Comparison of ENCODE assay signal across 23 cellular contexts in the genomic region with DNA sequence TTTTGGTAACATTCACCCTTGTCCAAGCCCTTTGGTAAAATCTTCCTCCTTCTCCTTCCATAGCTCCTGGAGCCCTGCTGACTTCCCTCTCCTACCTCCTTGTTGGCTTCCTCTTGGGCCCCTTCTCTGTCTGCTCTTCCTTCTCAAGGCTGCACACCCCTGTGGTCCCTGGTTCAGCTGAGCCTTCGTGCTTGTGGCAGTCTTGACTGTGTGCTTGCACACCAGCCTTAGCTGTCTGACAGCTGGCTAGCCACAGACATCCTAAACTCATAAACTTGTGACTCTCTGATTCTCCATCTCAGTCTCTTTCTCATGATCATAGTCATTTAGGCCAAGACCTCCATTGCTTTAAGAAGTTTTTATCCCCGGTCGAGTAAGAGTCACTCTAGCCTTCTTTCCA. TPM values are rescaled to one million over a fixed set of nuclear protein-coding genes. Genes with fewer than 3 reads are reported as not detected.
DNase-seq lines count a peak whose midpoint lies in the region; ATAC-seq, FAIRE-seq and TF ChIP-seq lines count a peak whose summit lies in the region.
"Had no signal": no experiment of that assay in that cellular context is flagged by ENCODE, and none has a peak within 500 bp of the region (broad histone marks: within the 10 kb centered on the region; RNA-seq: fewer than 3 reads in every experiment).

No MANE protein-coding gene starts in this region.

- BruUV-seq in GM12878 (replicated peaks; lab: Mats Ljungman, UMichigan): no TSS peak

- CTCF ChIA-PET in activated CD8-positive, alpha-beta memory T cell treated with anti-CD3 and anti-CD28 coated beads, Interleukin-2, amount 10 ng/mL, durations not matched to agents 7 days and 5 days (lab: Charles Lee): interaction anchor here (1.2 to 5.2 kb wide), 6 partner anchors 8 to 50 kb away, joined by 3 to 33 read pairs (median 6); a partner anchor contains a TSS
- CTCF ChIA-PET in CD4-positive, alpha-beta memory T cell (lab: Charles Lee; ENCODE audit: partially characterized antibody): interaction anchor here (1.9 kb wide), 1 partner anchor 50 kb away, joined by 5 read pairs; no protein-coding TSS in a partner anchor
- CTCF ChIA-PET in activated CD8-positive, alpha-beta T cell treated with anti-CD3 and anti-CD28 coated beads for 36 hours (lab: Charles Lee): interaction anchor here (0.9 to 3.2 kb wide), 6 partner anchors 11 to 70 kb away, joined by 3 to 22 read pairs (median 7); a partner anchor contains a TSS
- CTCF ChIA-PET in GM12878 (lab: Yijun Ruan, JAX): interaction anchor here (1.3 to 7.4 kb wide), 7 partner anchors 10 to 77 kb away, joined by 3 to 94 read pairs (median 13); a partner anchor contains a TSS

- no peaks in the 10 kb centered on the region for H3K9me2 ChIP-seq in MM.1S (replicated peaks; ENCODE audit: insufficient read depth, low read length)

- H2AFZ ChIP-seq in GM12878 (ENCODE audit: control insufficient read depth, low read depth, low read length): no peak overlapping the region
- H2AFZ ChIP-seq in MM.1S (ENCODE audit: low read length): no peak overlapping the region

- ATAC-seq in activated CD8-positive, alpha-beta memory T cell treated with anti-CD3 and anti-CD28 coated beads, Interleukin-2, amount 10 ng/mL, durations not matched to agents 7 days and 5 days: peak; percentile 49
- ATAC-seq in activated CD8-positive, alpha-beta T cell treated with anti-CD3 and anti-CD28 coated beads for 36 hours: no peak
- ATAC-seq in GM12878: no peak

- H3K4me2 ChIP-seq in GM12878 (ENCODE audit: control insufficient read depth, insufficient read depth): no peak overlapping the region
- no peak overlapping the region for H3K4me2 ChIP-seq in MM.1S (ENCODE audit: low read depth, low read length)
- H3K4me2 ChIP-seq: BLaER1 had no signal

- H3K36me3 ChIP-seq in CD4-positive, alpha-beta memory T cell (ENCODE audit: insufficient read depth, low read length): peaks cover 20% of the 10 kb centered on the region
- H3K36me3 ChIP-seq in GM12878 (ENCODE audit: control insufficient read depth in 2 of 2, insufficient read depth in 2 of 2, low read length in 1 of 2): peaks cover 13 to 15% of the 10 kb centered on the region in 2 experiments
- H3K36me3 ChIP-seq in MM.1S (replicated peaks; ENCODE audit: insufficient read depth, low read length): no peaks in the 10 kb centered on the region; the same call in 1 of the 2 replicates
- peaks cover 21% of the 10 kb centered on the region for H3K36me3 ChIP-seq in H7 (replicated peaks; ENCODE audit: control insufficient read depth, insufficient read depth, low read length)

- peak overlapping the region; percentile 85 for H3K27ac Mint-ChIP-seq in activated CD8-positive, alpha-beta memory T cell treated with anti-CD3 and anti-CD28 coated beads, Interleukin-2, amount 10 ng/mL, durations not matched to agents 7 days and 5 days
- peak overlapping the region in 4 of 7 donors; percentile 5 to 82 (median 28) for H3K27ac Mint-ChIP-seq in CD4-positive, alpha-beta memory T cell
- peak overlapping the region; percentile 53 for H3K27ac Mint-ChIP-seq in activated CD8-positive, alpha-beta T cell treated with anti-CD3 and anti-CD28 coated beads for 36 hours

- peaks cover 40% of the 10 kb centered on the region for H3K4me1 Mint-ChIP-seq in activated CD8-positive, alpha-beta memory T cell treated with anti-CD3 and anti-CD28 coated beads, Interleukin-2, amount 10 ng/mL, durations not matched to agents 7 days and 5 days
- H3K4me1 Mint-ChIP-seq in CD4-positive, alpha-beta memory T cell: peaks cover 12 to 26% (median 19%) of the 10 kb centered on the region in 4 donors
- H3K4me1 Mint-ChIP-seq in activated CD8-positive, alpha-beta T cell treated with anti-CD3 and anti-CD28 coated beads for 36 hours (ENCODE audit: low read depth): peaks cover 38% of the 10 kb centered on the region

- H3K4me1 ChIP-seq in CD4-positive, alpha-beta memory T cell (ENCODE audit: insufficient read depth, low read length): peaks cover 14% of the 10 kb centered on the region
- H3K4me1 ChIP-seq in GM12878 (ENCODE audit: control insufficient read depth, insufficient read depth, low read length): peaks cover 14% of the 10 kb centered on the region
- H3K4me1 ChIP-seq in MM.1S (ENCODE audit: low read length): peaks cover under 1% of the 10 kb centered on the region
- H3K4me1 ChIP-seq: BLaER1 had no signal

- TF ChIP-seq RAD21 in GM12878 (IDR thresholded peaks at IDR 0.05; ENCODE audit: insufficient read depth, low read depth, low read length): no peak

- intact Hi-C loops in CD4-positive, alpha-beta memory T cell (cut with micrococcal nuclease): no loop called here
- intact Hi-C loops in activated CD8-positive, alpha-beta T cell treated with anti-CD3 and anti-CD28 coated beads for 36 hours (cut with micrococcal nuclease): no loop called here
- intact Hi-C loops in GM12878 (cut with micrococcal nuclease; ENCODE audit: unreplicated experiment): no loop called here

- no peak for TF ChIP-seq CTCF in activated CD8-positive, alpha-beta T cell treated with anti-CD3 and anti-CD28 coated beads for 36 hours (IDR thresholded peaks at IDR 0.05)
- TF ChIP-seq CTCF in GM12878 (IDR thresholded peaks at IDR 0.05 in 2 of 3, conservative IDR thresholded peaks at IDR 0.05 in 1 of 3; ENCODE audit: control insufficient read depth in 2 of 3, extremely low read depth in 1 of 3, insufficient read depth in 1 of 3, low read depth in 3 of 3, low read length in 3 of 3) (no peak), MM.1S (IDR thresholded peaks at IDR 0.05; ENCODE audit: low read length) (no peak)

- TF ChIP-seq POLR2A in GM12878 (IDR thresholded peaks at IDR 0.05; ENCODE audit: low read depth, low read length): no peak

- DNase-seq in activated CD8-positive, alpha-beta memory T cell treated with anti-CD3 and anti-CD28 coated beads, Interleukin-2, amount 10 ng/mL, durations not matched to agents 7 days and 5 days: peak; percentile 82
- no peak for DNase-seq in activated CD8-positive, alpha-beta memory T cell treated with anti-CD3 and anti-CD28 coated beads, Interleukin-2, amount 50 U/mL, for 4 hours
- no peak for DNase-seq in CD4-positive, alpha-beta memory T cell
- DNase-seq in activated CD8-positive, alpha-beta T cell treated with anti-CD3 and anti-CD28 coated beads for 36 hours: peak; percentile 11
- DNase-seq in GM12878 (ENCODE audit: low read depth, low spot score) (no peak), MM.1S (no peak), H7 (no peak), COLO829 (ENCODE audit: low spot score) (no peak)
- DNase-seq: DND-41, MV-4-11, NCI-H1417, NCI-H187 treated with DMSO at 0.1 percent for 48 hours, NCI-H2171, NCI-H446, NCI-H69, OCI-M1 had no signal

- peaks cover 46% of the 10 kb centered on the region for H3K36me3 Mint-ChIP-seq in activated CD8-positive, alpha-beta memory T cell treated with anti-CD3 and anti-CD28 coated beads, Interleukin-2, amount 10 ng/mL, durations not matched to agents 7 days and 5 days
- H3K36me3 Mint-ChIP-seq in CD4-positive, alpha-beta memory T cell: peaks cover 65 to 76% of the 10 kb centered on the region in 2 donors
- H3K36me3 Mint-ChIP-seq in activated CD8-positive, alpha-beta T cell treated with anti-CD3 and anti-CD28 coated beads for 36 hours (ENCODE audit: low read depth): peaks cover 58% of the 10 kb centered on the region

- no peak overlapping the region for H3K4me3 ChIP-seq in CD4-positive, alpha-beta memory T cell (ENCODE audit: low read length in 2 of 2)
- H3K4me3 ChIP-seq in GM12878: no peak overlapping the region
- no peak overlapping the region for H3K4me3 ChIP-seq in MM.1S (ENCODE audit: low read length)
- H3K4me3 ChIP-seq in H7 (ENCODE audit: insufficient read depth, low read depth, low read length): no peak overlapping the region
- H3K4me3 ChIP-seq: BLaER1 had no signal

- H3F3A ChIP-seq in MM.1S (ENCODE audit: insufficient read depth, low read length): peaks cover 1% of the 10 kb centered on the region; the same call in 1 of the 2 replicates

- no peak overlapping the region for H3K27ac ChIP-seq in CD4-positive, alpha-beta memory T cell (ENCODE audit: low read depth, low read length)
- H3K27ac ChIP-seq in GM12878 (ENCODE audit: control insufficient read depth, insufficient read depth) (no peak overlapping the region), MM.1S (ENCODE audit: low read length) (no peak overlapping the region)
- H3K27ac ChIP-seq: BLaER1, HL-60, RWPE1 had no signal

- no peak for TF ChIP-seq EP300 in GM12878 (IDR thresholded peaks at IDR 0.05; ENCODE audit: borderline replicate concordance in 1 of 2, control insufficient read depth in 1 of 2, low read depth in 2 of 2, low read length in 2 of 2)

- POLR2A ChIA-PET in CD4-positive, alpha-beta memory T cell (lab: Charles Lee; ENCODE audit: partially characterized antibody): no interaction called here
- POLR2A ChIA-PET in activated CD8-positive, alpha-beta T cell treated with anti-CD3 and anti-CD28 coated beads for 36 hours (lab: Charles Lee): interaction anchor here (0.6 to 1.3 kb wide), 2 partner anchors 37 to 1698 kb away, joined by 3 to 4 read pairs; a partner anchor contains a TSS
- POLR2A ChIA-PET in GM12878 (lab: Charles Lee): interaction anchor here (0.6 to 5.9 kb wide), 5 partner anchors 10 to 177 kb away, joined by 3 to 48 read pairs (median 4); a partner anchor contains a TSS

- in situ Hi-C loops in GM12878 (cut with MboI): no loop called here

- peak overlapping the region; percentile 49 for H3K4me3 Mint-ChIP-seq in activated CD8-positive, alpha-beta memory T cell treated with anti-CD3 and anti-CD28 coated beads, Interleukin-2, amount 10 ng/mL, durations not matched to agents 7 days and 5 days
- no peak overlapping the region for H3K4me3 Mint-ChIP-seq in CD4-positive, alpha-beta memory T cell
- no peak overlapping the region for H3K4me3 Mint-ChIP-seq in activated CD8-positive, alpha-beta T cell treated with anti-CD3 and anti-CD28 coated beads for 36 hours

- 86% methylated on average over 3 of the region's 3 CpGs for WGBS in GM12878 (ENCODE audit: insufficient coverage, insufficient replicate concordance, low lambda C conversion rate, missing lambda C conversion rate)

- FAIRE-seq in GM12878 (lab: Jason Lieb, UNC): no peak
- FAIRE-seq: A204.1, G401.6, GM12891, GM18507 had no signal

- SMC1A ChIA-PET in GM12878 (lab: Charles Lee; ENCODE audit: uncharacterized antibody, unreplicated experiment): interaction anchor here (0.8 to 7.8 kb wide), 8 partner anchors 11 to 106 kb away, joined by 3 to 93 read pairs (median 8); a partner anchor contains a TSS

- H3K79me2 ChIP-seq in GM12878 (ENCODE audit: control insufficient read depth, insufficient read depth, low read length): no peaks in the 10 kb centered on the region
- H3K79me2 ChIP-seq in MM.1S (ENCODE audit: low read length): no peaks in the 10 kb centered on the region

- no peaks in the 10 kb centered on the region for H3K9me3 Mint-ChIP-seq in activated CD8-positive, alpha-beta memory T cell treated with anti-CD3 and anti-CD28 coated beads, Interleukin-2, amount 10 ng/mL, durations not matched to agents 7 days and 5 days (ENCODE audit: low read depth)
- no peaks in the 10 kb centered on the region for H3K9me3 Mint-ChIP-seq in CD4-positive, alpha-beta memory T cell
- no peaks in the 10 kb centered on the region for H3K9me3 Mint-ChIP-seq in activated CD8-positive, alpha-beta T cell treated with anti-CD3 and anti-CD28 coated beads for 36 hours

- H4K20me1 ChIP-seq in GM12878 (ENCODE audit: control insufficient read depth, insufficient read depth) (no peaks in the 10 kb centered on the region), MM.1S (ENCODE audit: insufficient read depth, low read length) (no peaks in the 10 kb centered on the region)
- H4K20me1 ChIP-seq: BLaER1 had no signal

- H3K27me3 ChIP-seq in CD4-positive, alpha-beta memory T cell (ENCODE audit: insufficient read depth, low read length): no peaks in the 10 kb centered on the region
- H3K27me3 ChIP-seq in GM12878 (replicated peaks in 1 of 2; ENCODE audit: control insufficient read depth in 2 of 2, insufficient read depth in 2 of 2, low read length in 1 of 2): no peaks in the 10 kb centered on the region
- H3K27me3 ChIP-seq in MM.1S (replicated peaks; ENCODE audit: insufficient read depth, low read length): no peaks in the 10 kb centered on the region
- no peaks in the 10 kb centered on the region for H3K27me3 ChIP-seq in H7 (ENCODE audit: control insufficient read depth, insufficient read depth, low read length)
- H3K27me3 ChIP-seq: BLaER1 had no signal

- H3K9ac ChIP-seq in GM12878 (ENCODE audit: control insufficient read depth, insufficient read depth, low read length) (no peak overlapping the region), MM.1S (ENCODE audit: low read length) (no peak overlapping the region)
- H3K9ac ChIP-seq: BLaER1 had no signal

- RAD21 ChIA-PET in GM12878 (lab: Charles Lee; ENCODE audit: unreplicated experiment): interaction anchor here (0.7 to 9.0 kb wide), 7 partner anchors 12 to 73 kb away, joined by 3 to 109 read pairs (median 6); a partner anchor contains a TSS

- no peaks in the 10 kb centered on the region for H3K27me3 Mint-ChIP-seq in activated CD8-positive, alpha-beta memory T cell treated with anti-CD3 and anti-CD28 coated beads, Interleukin-2, amount 10 ng/mL, durations not matched to agents 7 days and 5 days
- no peaks in the 10 kb centered on the region for H3K27me3 Mint-ChIP-seq in CD4-positive, alpha-beta memory T cell
- H3K27me3 Mint-ChIP-seq in activated CD8-positive, alpha-beta T cell treated with anti-CD3 and anti-CD28 coated beads for 36 hours: no peaks in the 10 kb centered on the region

- no peaks in the 10 kb centered on the region for H3K9me3 ChIP-seq in CD4-positive, alpha-beta memory T cell (ENCODE audit: control insufficient read depth in 1 of 2, low read length in 2 of 2)
- H3K9me3 ChIP-seq in GM12878 (replicated peaks; ENCODE audit: control insufficient read depth, insufficient read depth, low read length) (no peaks in the 10 kb centered on the region), MM.1S (replicated peaks; ENCODE audit: insufficient read depth, low read length) (no peaks in the 10 kb centered on the region)
- H3K9me3 ChIP-seq: BLaER1 had no signal

RNA-seq across cellular contexts. Expression of a gene that starts 37.1 kb away (rescaled TPM):
- total RNA-seq in activated CD8-positive, alpha-beta memory T cell treated with anti-CD3 and anti-CD28 coated beads, Interleukin-2, amount 10 ng/mL, durations not matched to agents 7 days and 5 days: 10 to 100 TPM; 10.5 to 12.9 TPM
- 10 to 100 TPM; 11.5 to 11.8 TPM for total RNA-seq in CD4-positive, alpha-beta memory T cell
- 1 to 10 TPM; 2.7 to 8.5 TPM for polyA plus RNA-seq in CD4-positive, alpha-beta memory T cell
- total RNA-seq in activated CD8-positive, alpha-beta T cell treated with anti-CD3 and anti-CD28 coated beads for 36 hours: 10 to 100 TPM; 12.2 to 12.6 TPM
- 38.3 and 43.4 TPM in 2 replicates for total RNA-seq in GM12878 (2013; cell fraction: nucleolus; rRNA removed)
- total RNA-seq in GM12878 (2014; rRNA removed): 19.4 and 19.5 TPM in 2 replicates
- 12.7 and 14.2 TPM in 2 replicates for total RNA-seq in GM12878 (2014; rRNA removed; fragmentation: Illumina TruSeq; extraction: Trizol)
- 13.4 and 15.6 TPM in 2 replicates for total RNA-seq in GM12878 (2021)
- polyA plus RNA-seq in GM12878 (2011; ENCODE audit: low read depth): 5.0 TPM
- polyA plus RNA-seq in GM12878 (2011; rRNA removed): 18.6 and 21.6 TPM in 2 replicates
- polyA plus RNA-seq in GM12878 (2011; cell fraction: cytosol; rRNA removed): 20.5 and 20.7 TPM in 2 replicates
- 40.3 and 43.3 TPM in 2 replicates for polyA plus RNA-seq in GM12878 (2011; cell fraction: nucleus; rRNA removed)
- polyA plus RNA-seq in GM12878 (2012): 7.0 and 7.1 TPM in 2 replicates
- 18.0 and 21.9 TPM in 2 replicates for polyA plus RNA-seq in GM12878 (2014; fragmentation: Illumina TruSeq; extraction: Trizol)
- polyA plus RNA-seq in GM12878 (2014; fragmentation: Nextera tagmentation; extraction: Ambion mirVana): 1 to 10 TPM; 4.3 to 4.4 TPM
- 16.0 and 16.1 TPM in 2 replicates for polyA plus RNA-seq in GM12878 (2014; rRNA removed)
- 10 to 100 TPM; 12.5 to 12.8 TPM for polyA plus RNA-seq in GM12878 (2016; fragmentation: Nextera tagmentation; extraction: Ambion mirVana)
- 22.2 and 22.5 TPM in 2 replicates for polyA minus RNA-seq in GM12878 (2011; rRNA and poly(A)+ RNA removed)
- polyA minus RNA-seq in GM12878 (2011; cell fraction: cytosol; rRNA and poly(A)+ RNA removed): 4.4 and 5.5 TPM in 2 replicates
- 13.9 and 20.0 TPM in 2 replicates for polyA minus RNA-seq in GM12878 (2011; cell fraction: nucleus; rRNA and poly(A)+ RNA removed)
- total RNA-seq in H7 (2014; rRNA removed; shearing (Covaris generic)): 26.1 and 28.2 TPM in 2 replicates

Comparison
In these comparisons a context has a peak if more than half of its experiments do, and no peak if none do; other contexts are left out.
1. DNase-seq: peak in activated CD8-positive, alpha-beta memory T cell treated with anti-CD3 and anti-CD28 coated beads, Interleukin-2, amount 10 ng/mL, durations not matched to agents 7 days and 5 days (single experiment) and activated CD8-positive, alpha-beta T cell treated with anti-CD3 and anti-CD28 coated beads for 36 hours (single experiment); none in activated CD8-positive, alpha-beta memory T cell treated with anti-CD3 and anti-CD28 coated beads, Interleukin-2, amount 50 U/mL, for 4 hours (single experiment), CD4-positive, alpha-beta memory T cell (0 of 5), GM12878 (single experiment), MM.1S (single experiment), H7 (single experiment) and COLO829 (single experiment).
2. H3K27ac Mint-ChIP-seq: peak in every context shown above with its lines; median percentile 85 in activated CD8-positive, alpha-beta memory T cell treated with anti-CD3 and anti-CD28 coated beads, Interleukin-2, amount 10 ng/mL, durations not matched to agents 7 days and 5 days; 53 in activated CD8-positive, alpha-beta T cell treated with anti-CD3 and anti-CD28 coated beads for 36 hours; 28 in CD4-positive, alpha-beta memory T cell.